8 cellular contexts compared by ENCODE assay signal in genomic region chr10:48444266-48444665, GRCh38.
A peak's percentile ranks its signal among the peaks of the same experiment; 100 is the strongest.
DNase-seq lines count a peak whose midpoint lies in the region; ATAC-seq and TF ChIP-seq lines count a peak whose summit lies in the region.

No MANE protein-coding gene starts in this region.

- no peak overlapping the region for H2BK5ac ChIP-seq in mesendoderm (ENCODE audit: low read length)

- POLR2A ChIA-PET in activated CD4-positive, alpha-beta memory T cell treated with anti-CD3 and anti-CD28 coated beads, Interleukin-2, amount 10 ng/mL, durations not matched to agents 7 days and 5 days (lab: Charles Lee), result interaction anchor here (1.1 kb wide), 1 partner anchor 13 kb away, joined by 3 read pairs; no protein-coding TSS in a partner anchor

- no peak overlapping the region for H3K9ac ChIP-seq in mesendoderm (ENCODE audit: low read length)

- no peak overlapping the region for H4K5ac ChIP-seq in mesendoderm (ENCODE audit: low read length)

- peaks cover 0 to 2% (median 0%) of the 10 kb centered on the region in 5 experiments for H3K9me3 Mint-ChIP-seq in brain
- H3K9me3 Mint-ChIP-seq in activated CD4-positive, alpha-beta memory T cell treated with anti-CD3 and anti-CD28 coated beads, Interleukin-2, amount 10 ng/mL, durations not matched to agents 7 days and 5 days, result no peaks in the 10 kb centered on the region
- no peaks in the 10 kb centered on the region for H3K9me3 Mint-ChIP-seq in activated T-helper 17 cell treated with anti-CD3 and anti-CD28 coated beads, Interleukin-2, amount 50 U/mL, for 72 hours

- no peak overlapping the region for H4K8ac ChIP-seq in mesendoderm (ENCODE audit: low read depth, low read length)

- peaks cover 6% of the 10 kb centered on the region for H3K4me1 ChIP-seq in mesendoderm (ENCODE audit: control insufficient read depth, low read depth, low read length)

- H2BK15ac ChIP-seq in mesendoderm (replicated peaks; ENCODE audit: low read depth), result no peak overlapping the region

- CTCF ChIA-PET in activated CD4-positive, alpha-beta memory T cell treated with anti-CD3 and anti-CD28 coated beads, Interleukin-2, amount 10 ng/mL, durations not matched to agents 7 days and 5 days (lab: Charles Lee), result interaction anchor here (1.2 kb wide), 1 partner anchor 212 kb away, joined by 3 read pairs; no protein-coding TSS in a partner anchor

- DNase-seq in GM03348 (ENCODE audit: low spot score) (peak; percentile 7), NCI-H1092 treated with DMSO at 0.1 percent for 48 hours (lab: John Stamatoyannopoulos, UW) (peak; percentile 18), mesendoderm (peak; percentile 92), NCI-H774 (lab: John Stamatoyannopoulos, UW) (no peak), activated T-cell treated with anti-CD3 and anti-CD28 coated beads for 4 hours (no peak)
- DNase-seq in activated CD4-positive, alpha-beta memory T cell treated with anti-CD3 and anti-CD28 coated beads, Interleukin-2, amount 10 ng/mL, durations not matched to agents 7 days and 5 days, result no peak

- no peak overlapping the region for H3K4me2 ChIP-seq in mesendoderm (ENCODE audit: low read length)

- no peak overlapping the region for H3K23ac ChIP-seq in mesendoderm (ENCODE audit: low read length)

- H3K27ac Mint-ChIP-seq in brain, result no peak overlapping the region
- no peak overlapping the region for H3K27ac Mint-ChIP-seq in activated CD4-positive, alpha-beta memory T cell treated with anti-CD3 and anti-CD28 coated beads, Interleukin-2, amount 10 ng/mL, durations not matched to agents 7 days and 5 days
- no peak overlapping the region for H3K27ac Mint-ChIP-seq in activated T-helper 17 cell treated with anti-CD3 and anti-CD28 coated beads, Interleukin-2, amount 50 U/mL, for 72 hours

- H3K4me3 ChIP-seq in mesendoderm (ENCODE audit: low read length), result no peak overlapping the region

- no peak for ATAC-seq in activated T-helper 17 cell treated with anti-CD3 and anti-CD28 coated beads, Interleukin-2, amount 50 U/mL, for 72 hours (replicated peaks)

- no peak overlapping the region for H2AK5ac ChIP-seq in mesendoderm (ENCODE audit: low read length)

- TF ChIP-seq CTCF in brain (conservative IDR thresholded peaks at IDR 0.05), result peak; percentile 26 to 36

- no CpG with 5 or more reads among the region's 2 CpGs for WGBS in mesendoderm (ENCODE audit: extremely low coverage, insufficient coverage, low lambda C conversion rate)

- no peak overlapping the region for H3K56ac ChIP-seq in mesendoderm (ENCODE audit: low read length)

- no peak overlapping the region for H3K4ac ChIP-seq in mesendoderm (ENCODE audit: low read depth, low read length)

- no peak overlapping the region for H3K4me3 Mint-ChIP-seq in brain
- H3K4me3 Mint-ChIP-seq in activated CD4-positive, alpha-beta memory T cell treated with anti-CD3 and anti-CD28 coated beads, Interleukin-2, amount 10 ng/mL, durations not matched to agents 7 days and 5 days, result no peak overlapping the region
- no peak overlapping the region for H3K4me3 Mint-ChIP-seq in activated T-helper 17 cell treated with anti-CD3 and anti-CD28 coated beads, Interleukin-2, amount 50 U/mL, for 72 hours

- H3K27me3 ChIP-seq in mesendoderm (ENCODE audit: insufficient read depth, low read length, poor library complexity), result no peaks in the 10 kb centered on the region

- no peaks in the 10 kb centered on the region for H3K79me2 ChIP-seq in mesendoderm (ENCODE audit: control insufficient read depth, insufficient read depth, low read length)

- H3K27ac ChIP-seq in mesendoderm (ENCODE audit: low read depth, low read length), result no peak overlapping the region

- no peak overlapping the region for H3K18ac ChIP-seq in mesendoderm (ENCODE audit: low read length)

- H3K27me3 Mint-ChIP-seq in brain, result no peaks in the 10 kb centered on the region
- H3K27me3 Mint-ChIP-seq in activated CD4-positive, alpha-beta memory T cell treated with anti-CD3 and anti-CD28 coated beads, Interleukin-2, amount 10 ng/mL, durations not matched to agents 7 days and 5 days, result no peaks in the 10 kb centered on the region
- H3K27me3 Mint-ChIP-seq in activated T-helper 17 cell treated with anti-CD3 and anti-CD28 coated beads, Interleukin-2, amount 50 U/mL, for 72 hours, result peaks cover 3% of the 10 kb centered on the region

- no peaks in the 10 kb centered on the region for H3K36me3 ChIP-seq in mesendoderm (ENCODE audit: control insufficient read depth, insufficient read depth, low read length)

- no peaks in the 10 kb centered on the region for H3K79me1 ChIP-seq in mesendoderm (ENCODE audit: low read length)

- no peak overlapping the region for H2BK120ac ChIP-seq in mesendoderm (ENCODE audit: low read depth, low read length)

- peaks cover 21% of the 10 kb centered on the region for H3K4me1 Mint-ChIP-seq in brain
- no peaks in the 10 kb centered on the region for H3K4me1 Mint-ChIP-seq in activated CD4-positive, alpha-beta memory T cell treated with anti-CD3 and anti-CD28 coated beads, Interleukin-2, amount 10 ng/mL, durations not matched to agents 7 days and 5 days
- H3K4me1 Mint-ChIP-seq in activated T-helper 17 cell treated with anti-CD3 and anti-CD28 coated beads, Interleukin-2, amount 50 U/mL, for 72 hours, result peaks cover 4% of the 10 kb centered on the region

- H3K36me3 Mint-ChIP-seq in brain, result no peaks in the 10 kb centered on the region
- H3K36me3 Mint-ChIP-seq in activated CD4-positive, alpha-beta memory T cell treated with anti-CD3 and anti-CD28 coated beads, Interleukin-2, amount 10 ng/mL, durations not matched to agents 7 days and 5 days (ENCODE audit: low read depth), result no peaks in the 10 kb centered on the region
- H3K36me3 Mint-ChIP-seq in activated T-helper 17 cell treated with anti-CD3 and anti-CD28 coated beads, Interleukin-2, amount 50 U/mL, for 72 hours (ENCODE audit: low read depth), result no peaks in the 10 kb centered on the region

Comparison
In these comparisons a context has a peak if more than half of its experiments do, and no peak if none do; other contexts are left out.
1. DNase-seq: peak in GM03348 (single experiment), NCI-H1092 treated with DMSO at 0.1 percent for 48 hours (single experiment) and mesendoderm (single experiment); none in activated CD4-positive, alpha-beta memory T cell treated with anti-CD3 and anti-CD28 coated beads, Interleukin-2, amount 10 ng/mL, durations not matched to agents 7 days and 5 days (single experiment), NCI-H774 (single experiment) and activated T-cell treated with anti-CD3 and anti-CD28 coated beads for 4 hours (single experiment).